In genomic region chr7:102432476-102433318, GRCh38 we compare ENCODE assay signal across 8 cellular contexts. TPM values are rescaled to one million over a fixed set of nuclear protein-coding genes. Genes with fewer than 3 reads are reported as not detected.
DNase-seq lines count a peak whose midpoint lies in the region; ATAC-seq and TF ChIP-seq lines count a peak whose summit lies in the region.

No MANE protein-coding gene starts in this region.

- H3K36me3 ChIP-seq in DOHH2 (ENCODE audit: control insufficient read depth, low read length) (peaks cover 49% of the 10 kb centered on the region), breast epithelium (no peaks in the 10 kb centered on the region), liver (ENCODE audit: control insufficient read depth in 4 of 4, insufficient read depth in 3 of 4, low read depth in 1 of 4, low read length in 3 of 4) (no peaks in the 10 kb centered on the region), thyroid gland (no peaks in the 10 kb centered on the region)

- intact Hi-C loops in breast epithelium (cut with DNase I; ENCODE audit: low total_unique reads) (no loop called here), thyroid gland (cut with DNase I) (no loop called here)

- H3F3A ChIP-seq in DOHH2 (ENCODE audit: control insufficient read depth, insufficient read depth) = peaks cover 24% of the 10 kb centered on the region

- H3K79me2 ChIP-seq in DOHH2 (ENCODE audit: control insufficient read depth, low read length) = peaks cover 46% of the 10 kb centered on the region

- DNase-seq in LNCaP clone FGC (ENCODE audit: low read depth) (no peak), breast epithelium (ENCODE audit: low spot score in 2 of 2) (no peak), thyroid gland (peak; percentile 81 to 82), foreskin keratinocyte (no peak), anterior cingulate cortex (lab: John Stamatoyannopoulos, UW) (no peak)

- H3K9me2 ChIP-seq in DOHH2 (replicated peaks; ENCODE audit: control insufficient read depth, low read length) = no peaks in the 10 kb centered on the region

- whole genome bisulfite sequencing in liver = 22% methylated on average over 34 of the region's 34 CpGs
- WGBS in thyroid gland, 2 donors = 28 to 30% methylated on average over 17 of the region's 34 CpGs

- H3K27me3 ChIP-seq in DOHH2 (ENCODE audit: control insufficient read depth, low read length) (no peaks in the 10 kb centered on the region), breast epithelium (no peaks in the 10 kb centered on the region), liver (ENCODE audit: control insufficient read depth in 4 of 4, insufficient read depth in 4 of 4, low read length in 3 of 4) (no peaks in the 10 kb centered on the region), thyroid gland (no peaks in the 10 kb centered on the region), foreskin keratinocyte (no peaks in the 10 kb centered on the region)

- H3K4me3 ChIP-seq in DOHH2 (ENCODE audit: low read length) (peak overlapping the region; percentile 78), LNCaP clone FGC (ENCODE audit: low read depth, low read length) (peak overlapping the region; percentile 68), breast epithelium (peak overlapping the region; percentile 83 to 98 (median 86)), liver (ENCODE audit: low read depth in 1 of 3, low read length in 3 of 3) (peak overlapping the region in 2 of 3 donors; percentile 34 to 80), thyroid gland (replicated peaks in 1 of 3) (peak overlapping the region; percentile 39 to 60 (median 48))

- H3K9me3 ChIP-seq in DOHH2 (ENCODE audit: control insufficient read depth, insufficient read depth, low read length) (no peaks in the 10 kb centered on the region), breast epithelium (no peaks in the 10 kb centered on the region), liver (ENCODE audit: control insufficient read depth in 4 of 4, low read length in 3 of 4) (no peaks in the 10 kb centered on the region), thyroid gland (no peaks in the 10 kb centered on the region)

- TF ChIP-seq RAD21 in liver (IDR thresholded peaks at IDR 0.05) = no peak

- ATAC-seq in GM21515 (IDR thresholded peaks at IDR 0.05; ENCODE audit: unreplicated experiment) = peak; percentile 22
- no peak for ATAC-seq in foreskin keratinocyte

- TF ChIP-seq POLR2A in breast epithelium (IDR thresholded peaks at IDR 0.05) (no peak), thyroid gland (IDR thresholded peaks at IDR 0.05) (peak in 1 of 2 donors; percentile 35)

- no peaks in the 10 kb centered on the region; the same call in 1 of the 2 replicates for H4K20me1 ChIP-seq in DOHH2 (ENCODE audit: control insufficient read depth, insufficient read depth, low read depth, low read length)

- H3K4me2 ChIP-seq in DOHH2 (ENCODE audit: low read length) = peak overlapping the region; percentile 79

- H3K9ac ChIP-seq in liver (ENCODE audit: low read depth in 1 of 2, low read length in 2 of 2) = no peak overlapping the region

- H3K4me1 ChIP-seq in DOHH2 (ENCODE audit: control insufficient read depth, low read length) (peaks cover 84% of the 10 kb centered on the region), breast epithelium (no peaks in the 10 kb centered on the region), liver (ENCODE audit: control insufficient read depth in 4 of 4, insufficient read depth in 4 of 4, low read length in 3 of 4) (peaks cover 0 to 15% (median 13%) of the 10 kb centered on the region in 4 donors), thyroid gland (peaks cover 32 to 33% of the 10 kb centered on the region in 2 donors), foreskin keratinocyte (no peaks in the 10 kb centered on the region)

- no peak for TF ChIP-seq CTCF in DOHH2 (IDR thresholded peaks at IDR 0.05; ENCODE audit: low read depth, low read length, poor library complexity, severe bottlenecking)
- no peak for TF ChIP-seq CTCF in LNCaP clone FGC (IDR thresholded peaks at IDR 0.05; ENCODE audit: control insufficient read depth, extremely low read depth, insufficient read depth)
- TF ChIP-seq CTCF in breast epithelium (IDR thresholded peaks at IDR 0.05) = no peak
- no peak for TF ChIP-seq CTCF in liver (IDR thresholded peaks at IDR 0.05; ENCODE audit: low read depth, low read length, missing input control)
- no peak for TF ChIP-seq CTCF in thyroid gland (IDR thresholded peaks at IDR 0.05)
- no peak for TF ChIP-seq CTCF in foreskin keratinocyte (conservative IDR thresholded peaks at IDR 0.05)

- H3K27ac ChIP-seq in DOHH2 (ENCODE audit: low read depth, low read length) (peak overlapping the region; percentile 94), breast epithelium (peak overlapping the region; percentile 84 to 86), liver (ENCODE audit: low read depth in 1 of 2, low read length in 2 of 2) (peak overlapping the region; percentile 44 to 52), thyroid gland (peak overlapping the region; percentile 95 to 98 (median 97)), foreskin keratinocyte (no peak overlapping the region)

TF ChIP-seq in liver, 16 proteins besides CTCF, POLR2A, EP300 and RAD21 (continues in another document):
- no peak for TF ChIP-seq REST (IDR thresholded peaks at IDR 0.05)
- no peak for TF ChIP-seq FOXA2 (IDR thresholded peaks at IDR 0.05)
- no peak for TF ChIP-seq ZBTB33 (IDR thresholded peaks at IDR 0.05)
- no peak for TF ChIP-seq FOXA1 (IDR thresholded peaks at IDR 0.05)
- TF ChIP-seq YY1 (IDR thresholded peaks at IDR 0.05) = no peak
- TF ChIP-seq RXRA (IDR thresholded peaks at IDR 0.05) = no peak

RNA-seq across cellular contexts. Expression of gene ORAI2, which starts 0.7 kb away (rescaled TPM):
- total RNA-seq in breast epithelium (10 to 100 TPM in 2 of 3 donors, 1 to 10 TPM in 1; 8.3 to 24.9 (median 18.1) TPM), liver (10 to 100 TPM in 1 of 2 donors, 1 to 10 TPM in 1; 5.5 to 10.3 TPM), thyroid gland (100 to 1,000 TPM in 2 of 4 donors, 10 to 100 TPM in 2; 41.8 to 133 (median 81.4) TPM), foreskin keratinocyte (5.6 and 7.5 TPM in 2 replicates)
- polyA plus RNA-seq in liver (1 to 10 TPM; 1.3 to 4.0 TPM), foreskin keratinocyte (3.1 and 3.8 TPM in 2 replicates)

RNA-seq across cellular contexts. Expression of gene ALKBH4, which starts 32.0 kb away (rescaled TPM):
- total RNA-seq in breast epithelium = 10 to 100 TPM; 15.1 to 28.5 (median 17.8) TPM
- total RNA-seq in liver = 1 to 10 TPM; 6.9 to 8.7 TPM
- polyA plus RNA-seq in liver = 1 to 10 TPM; 5.7 to 6.9 TPM
- total RNA-seq in thyroid gland = 10 to 100 TPM; 16.9 to 42.2 (median 28.6) TPM
- 9.6 and 9.9 TPM in 2 replicates for total RNA-seq in foreskin keratinocyte
- polyA plus RNA-seq in foreskin keratinocyte = 11.8 and 12.2 TPM in 2 replicates

RNA-seq across cellular contexts. Expression of gene LRWD1, which starts 32.1 kb away (rescaled TPM):
- total RNA-seq in breast epithelium (10 to 100 TPM in 2 of 3 donors, 1 to 10 TPM in 1; 7.4 to 20.6 (median 11.6) TPM), liver (10 to 100 TPM; 14.3 to 15.3 TPM), thyroid gland (10 to 100 TPM; 11.4 to 23.5 (median 16.4) TPM), foreskin keratinocyte (23.3 and 25.0 TPM in 2 replicates)
- polyA plus RNA-seq in liver (10 to 100 TPM in 1 of 2 donors, 1 to 10 TPM in 1; 8.6 to 11.6 TPM), foreskin keratinocyte (22.1 and 24.7 TPM in 2 replicates)

RNA-seq across cellular contexts. Expression of gene PRKRIP1, which starts 36.5 kb away (rescaled TPM):
- total RNA-seq in breast epithelium (10 to 100 TPM; 17.3 to 30.5 (median 29.7) TPM), liver (10 to 100 TPM in 1 of 2 donors, 1 to 10 TPM in 1; 6.8 to 15.8 TPM), thyroid gland (10 to 100 TPM; 31.8 to 43.7 (median 37.7) TPM), foreskin keratinocyte (14.2 and 14.5 TPM in 2 replicates)
- polyA plus RNA-seq in liver (1 to 10 TPM; 5.4 to 7.3 TPM), foreskin keratinocyte (18.5 and 18.8 TPM in 2 replicates)

RNA-seq across cellular contexts. Expression of gene POLR2J, which starts 46.0 kb away (rescaled TPM):
- total RNA-seq in breast epithelium (10 to 100 TPM; 14.3 to 24.2 (median 22.3) TPM), liver (10 to 100 TPM in 1 of 2 donors, 1 to 10 TPM in 1; 9.6 to 17.4 TPM), thyroid gland (10 to 100 TPM in 3 of 4 donors, 1 to 10 TPM in 1; 6.9 to 31.5 (median 20.8) TPM), foreskin keratinocyte (69.9 and 80.2 TPM in 2 replicates)
- polyA plus RNA-seq in liver (10 to 100 TPM; 43.6 to 50.3 TPM), foreskin keratinocyte (114 and 126 TPM in 2 replicates)

Comparison
In these comparisons a context has a peak if more than half of its experiments do, and no peak if none do; other contexts are left out.
1. DNase-seq: peak in thyroid gland (2 of 2); none in LNCaP clone FGC (single experiment), breast epithelium (0 of 2), foreskin keratinocyte (0 of 2) and anterior cingulate cortex (0 of 58).
2. Peak in every context shown above with its lines, with median percentiles within 50 percentile points of each other: H3K4me3 ChIP-seq.